ENCODE assay signal across 1 cellular context in the genomic region with DNA sequence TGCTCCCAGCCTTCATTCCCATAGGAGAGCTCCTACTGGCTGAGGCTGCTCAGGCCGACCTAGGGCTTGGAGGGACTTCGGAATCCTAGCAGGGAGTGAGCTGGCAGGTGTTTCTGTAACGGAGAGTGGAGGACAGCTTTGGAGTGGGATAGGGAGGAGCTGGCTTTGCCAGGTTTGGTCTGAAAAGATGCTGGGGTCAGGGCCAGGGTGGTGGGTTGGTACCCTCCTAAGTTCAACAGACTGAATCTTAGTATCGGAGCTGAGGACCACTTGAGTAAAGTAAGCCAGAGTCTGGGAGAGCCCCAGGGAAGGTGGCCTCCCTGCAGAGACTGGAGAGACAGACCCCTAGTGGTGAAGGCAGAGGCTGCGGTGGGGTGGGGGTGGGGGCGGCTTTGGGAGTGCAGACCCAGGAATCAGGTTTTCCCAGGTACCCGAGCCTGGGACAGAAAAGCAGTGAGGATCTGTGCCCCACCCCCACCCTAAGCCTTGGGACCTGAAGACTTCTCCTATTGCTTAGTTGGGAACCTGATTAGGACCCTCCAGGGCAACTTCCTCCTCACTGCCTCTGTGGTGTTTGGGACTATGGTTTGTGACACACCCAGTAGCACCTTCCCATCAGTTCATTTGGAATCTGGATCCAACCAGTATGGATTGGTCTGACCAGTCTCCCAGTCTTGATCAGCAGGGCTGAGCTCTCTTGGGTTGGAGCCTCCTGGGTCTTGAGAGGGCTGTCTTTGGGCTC.
TF ChIP-seq lines count a peak whose summit lies in the region.

No MANE protein-coding gene starts in this region.

TF ChIP-seq in HepG2, 621 proteins besides CTCF, POLR2A, EP300 and RAD21 (continued from another document and continues in another):
- TF ChIP-seq, protein P1, sequence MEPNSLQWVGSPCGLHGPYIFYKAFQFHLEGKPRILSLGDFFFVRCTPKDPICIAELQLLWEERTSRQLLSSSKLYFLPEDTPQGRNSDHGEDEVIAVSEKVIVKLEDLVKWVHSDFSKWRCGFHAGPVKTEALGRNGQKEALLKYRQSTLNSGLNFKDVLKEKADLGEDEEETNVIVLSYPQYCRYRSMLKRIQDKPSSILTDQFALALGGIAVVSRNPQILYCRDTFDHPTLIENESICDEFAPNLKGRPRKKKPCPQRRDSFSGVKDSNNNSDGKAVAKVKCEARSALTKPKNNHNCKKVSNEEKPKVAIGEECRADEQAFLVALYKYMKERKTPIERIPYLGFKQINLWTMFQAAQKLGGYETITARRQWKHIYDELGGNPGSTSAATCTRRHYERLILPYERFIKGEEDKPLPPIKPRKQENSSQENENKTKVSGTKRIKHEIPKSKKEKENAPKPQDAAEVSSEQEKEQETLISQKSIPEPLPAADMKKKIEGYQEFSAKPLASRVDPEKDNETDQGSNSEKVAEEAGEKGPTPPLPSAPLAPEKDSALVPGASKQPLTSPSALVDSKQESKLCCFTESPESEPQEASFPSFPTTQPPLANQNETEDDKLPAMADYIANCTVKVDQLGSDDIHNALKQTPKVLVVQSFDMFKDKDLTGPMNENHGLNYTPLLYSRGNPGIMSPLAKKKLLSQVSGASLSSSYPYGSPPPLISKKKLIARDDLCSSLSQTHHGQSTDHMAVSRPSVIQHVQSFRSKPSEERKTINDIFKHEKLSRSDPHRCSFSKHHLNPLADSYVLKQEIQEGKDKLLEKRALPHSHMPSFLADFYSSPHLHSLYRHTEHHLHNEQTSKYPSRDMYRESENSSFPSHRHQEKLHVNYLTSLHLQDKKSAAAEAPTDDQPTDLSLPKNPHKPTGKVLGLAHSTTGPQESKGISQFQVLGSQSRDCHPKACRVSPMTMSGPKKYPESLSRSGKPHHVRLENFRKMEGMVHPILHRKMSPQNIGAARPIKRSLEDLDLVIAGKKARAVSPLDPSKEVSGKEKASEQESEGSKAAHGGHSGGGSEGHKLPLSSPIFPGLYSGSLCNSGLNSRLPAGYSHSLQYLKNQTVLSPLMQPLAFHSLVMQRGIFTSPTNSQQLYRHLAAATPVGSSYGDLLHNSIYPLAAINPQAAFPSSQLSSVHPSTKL (CRISPR knock-in tag; IDR thresholded peaks at IDR 0.05): no peak
- TF ChIP-seq HHEX (CRISPR knock-in tag; IDR thresholded peaks at IDR 0.05): no peak
- TF ChIP-seq U2AF1 (optimal IDR thresholded peaks at IDR 0.05; ENCODE audit: low read depth, low read length): no peak
- TF ChIP-seq ZFY (CRISPR knock-in tag; IDR thresholded peaks at IDR 0.05): peak; percentile 12; the same call in 1 of the 2 replicates
- 0 out of 2 replicates have a peak, but pooled peaks have one; percentile 40 for TF ChIP-seq NFKBIZ (CRISPR knock-in tag; IDR thresholded peaks at IDR 0.05)
- TF ChIP-seq, protein P2, sequence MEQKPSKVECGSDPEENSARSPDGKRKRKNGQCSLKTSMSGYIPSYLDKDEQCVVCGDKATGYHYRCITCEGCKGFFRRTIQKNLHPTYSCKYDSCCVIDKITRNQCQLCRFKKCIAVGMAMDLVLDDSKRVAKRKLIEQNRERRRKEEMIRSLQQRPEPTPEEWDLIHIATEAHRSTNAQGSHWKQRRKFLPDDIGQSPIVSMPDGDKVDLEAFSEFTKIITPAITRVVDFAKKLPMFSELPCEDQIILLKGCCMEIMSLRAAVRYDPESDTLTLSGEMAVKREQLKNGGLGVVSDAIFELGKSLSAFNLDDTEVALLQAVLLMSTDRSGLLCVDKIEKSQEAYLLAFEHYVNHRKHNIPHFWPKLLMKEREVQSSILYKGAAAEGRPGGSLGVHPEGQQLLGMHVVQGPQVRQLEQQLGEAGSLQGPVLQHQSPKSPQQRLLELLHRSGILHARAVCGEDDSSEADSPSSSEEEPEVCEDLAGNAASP (CRISPR knock-in tag; IDR thresholded peaks at IDR 0.05; ENCODE audit: borderline replicate concordance): no peak
- TF ChIP-seq KDM5B (CRISPR knock-in tag; IDR thresholded peaks at IDR 0.05; ENCODE audit: borderline replicate concordance): peak; percentile 21; the same call in 1 of the 2 replicates
- no peak for TF ChIP-seq SCMH1 (CRISPR knock-in tag; IDR thresholded peaks at IDR 0.05; ENCODE audit: borderline replicate concordance)
- no peak for TF ChIP-seq YY1 (IDR thresholded peaks at IDR 0.05; ENCODE audit: insufficient read depth, insufficient replicate concordance, low read depth, low read length)
- TF ChIP-seq, protein P3, sequence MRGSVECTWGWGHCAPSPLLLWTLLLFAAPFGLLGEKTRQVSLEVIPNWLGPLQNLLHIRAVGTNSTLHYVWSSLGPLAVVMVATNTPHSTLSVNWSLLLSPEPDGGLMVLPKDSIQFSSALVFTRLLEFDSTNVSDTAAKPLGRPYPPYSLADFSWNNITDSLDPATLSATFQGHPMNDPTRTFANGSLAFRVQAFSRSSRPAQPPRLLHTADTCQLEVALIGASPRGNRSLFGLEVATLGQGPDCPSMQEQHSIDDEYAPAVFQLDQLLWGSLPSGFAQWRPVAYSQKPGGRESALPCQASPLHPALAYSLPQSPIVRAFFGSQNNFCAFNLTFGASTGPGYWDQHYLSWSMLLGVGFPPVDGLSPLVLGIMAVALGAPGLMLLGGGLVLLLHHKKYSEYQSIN (CRISPR knock-in tag; IDR thresholded peaks at IDR 0.05; ENCODE audit: borderline replicate concordance): no peak
- no peak for TF ChIP-seq MTA1 (CRISPR knock-in tag; IDR thresholded peaks at IDR 0.05; ENCODE audit: borderline replicate concordance)
- no peak for TF ChIP-seq ZNF264 (CRISPR knock-in tag; IDR thresholded peaks at IDR 0.05)
- TF ChIP-seq NBN (conservative IDR thresholded peaks at IDR 0.05): no peak
- TF ChIP-seq TBX2 (CRISPR knock-in tag; IDR thresholded peaks at IDR 0.05; ENCODE audit: borderline replicate concordance): peak; percentile 34; the same call in 1 of the 2 replicates
- TF ChIP-seq WIZ (CRISPR knock-in tag; IDR thresholded peaks at IDR 0.05): 0 out of 2 replicates have a peak, but pooled peaks have one; percentile 5
- TF ChIP-seq, protein P4, sequence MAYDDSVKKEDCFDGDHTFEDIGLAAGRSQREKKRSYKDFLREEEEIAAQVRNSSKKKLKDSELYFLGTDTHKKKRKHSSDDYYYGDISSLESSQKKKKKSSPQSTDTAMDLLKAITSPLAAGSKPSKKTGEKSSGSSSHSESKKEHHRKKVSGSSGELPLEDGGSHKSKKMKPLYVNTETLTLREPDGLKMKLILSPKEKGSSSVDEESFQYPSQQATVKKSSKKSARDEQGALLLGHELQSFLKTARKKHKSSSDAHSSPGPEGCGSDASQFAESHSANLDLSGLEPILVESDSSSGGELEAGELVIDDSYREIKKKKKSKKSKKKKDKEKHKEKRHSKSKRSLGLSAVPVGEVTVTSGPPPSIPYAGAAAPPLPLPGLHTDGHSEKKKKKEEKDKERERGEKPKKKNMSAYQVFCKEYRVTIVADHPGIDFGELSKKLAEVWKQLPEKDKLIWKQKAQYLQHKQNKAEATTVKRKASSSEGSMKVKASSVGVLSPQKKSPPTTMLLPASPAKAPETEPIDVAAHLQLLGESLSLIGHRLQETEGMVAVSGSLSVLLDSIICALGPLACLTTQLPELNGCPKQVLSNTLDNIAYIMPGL (CRISPR knock-in tag; IDR thresholded peaks at IDR 0.05; ENCODE audit: borderline replicate concordance in 1 of 2, low read depth in 1 of 2): peak in 1 of 2 experiments; percentile 36; a peak in 2 of 4 replicates
- TF ChIP-seq BORCS8-MEF2B (CRISPR knock-in tag; IDR thresholded peaks at IDR 0.05): no peak
- TF ChIP-seq FLYWCH1 (CRISPR knock-in tag; IDR thresholded peaks at IDR 0.05): no peak
- TF ChIP-seq TEF (CRISPR knock-in tag; IDR thresholded peaks at IDR 0.05): no peak
- TF ChIP-seq, protein P5, sequence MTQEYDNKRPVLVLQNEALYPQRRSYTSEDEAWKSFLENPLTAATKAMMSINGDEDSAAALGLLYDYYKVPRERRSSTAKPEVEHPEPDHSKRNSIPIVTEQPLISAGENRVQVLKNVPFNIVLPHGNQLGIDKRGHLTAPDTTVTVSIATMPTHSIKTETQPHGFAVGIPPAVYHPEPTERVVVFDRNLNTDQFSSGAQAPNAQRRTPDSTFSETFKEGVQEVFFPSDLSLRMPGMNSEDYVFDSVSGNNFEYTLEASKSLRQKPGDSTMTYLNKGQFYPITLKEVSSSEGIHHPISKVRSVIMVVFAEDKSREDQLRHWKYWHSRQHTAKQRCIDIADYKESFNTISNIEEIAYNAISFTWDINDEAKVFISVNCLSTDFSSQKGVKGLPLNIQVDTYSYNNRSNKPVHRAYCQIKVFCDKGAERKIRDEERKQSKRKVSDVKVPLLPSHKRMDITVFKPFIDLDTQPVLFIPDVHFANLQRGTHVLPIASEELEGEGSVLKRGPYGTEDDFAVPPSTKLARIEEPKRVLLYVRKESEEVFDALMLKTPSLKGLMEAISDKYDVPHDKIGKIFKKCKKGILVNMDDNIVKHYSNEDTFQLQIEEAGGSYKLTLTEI (CRISPR knock-in tag; conservative IDR thresholded peaks at IDR 0.05): no peak
- no peak for TF ChIP-seq FOXP4 (CRISPR knock-in tag; IDR thresholded peaks at IDR 0.05)
- TF ChIP-seq BRCA1 (CRISPR knock-in tag; IDR thresholded peaks at IDR 0.05): no peak
- TF ChIP-seq, protein P6, sequence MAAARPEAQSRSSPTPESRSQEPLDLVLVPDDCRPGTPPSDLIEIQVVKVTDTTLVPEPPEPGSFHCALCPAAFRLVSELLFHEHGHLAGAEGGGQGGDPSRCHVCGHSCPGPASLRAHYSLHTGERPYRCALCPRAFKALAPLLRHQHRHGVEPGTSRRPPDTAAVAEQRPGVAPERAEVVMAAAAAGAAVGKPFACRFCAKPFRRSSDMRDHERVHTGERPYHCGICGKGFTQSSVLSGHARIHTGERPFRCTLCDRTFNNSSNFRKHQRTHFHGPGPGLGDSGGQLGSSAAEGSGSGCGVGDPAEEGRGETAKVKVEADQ (CRISPR knock-in tag; IDR thresholded peaks at IDR 0.05; ENCODE audit: borderline replicate concordance): 0 out of 2 replicates have a peak, but pooled peaks have one; percentile 52
- TF ChIP-seq ZNF30 (CRISPR knock-in tag; IDR thresholded peaks at IDR 0.05): no peak
- TF ChIP-seq KDM3A (CRISPR knock-in tag; IDR thresholded peaks at IDR 0.05; ENCODE audit: low read depth): no peak
- TF ChIP-seq ZNF747 (CRISPR knock-in tag; IDR thresholded peaks at IDR 0.05; ENCODE audit: borderline replicate concordance): no peak
- no peak for TF ChIP-seq ZNF251 (CRISPR knock-in tag; IDR thresholded peaks at IDR 0.05)
- TF ChIP-seq, protein P7, sequence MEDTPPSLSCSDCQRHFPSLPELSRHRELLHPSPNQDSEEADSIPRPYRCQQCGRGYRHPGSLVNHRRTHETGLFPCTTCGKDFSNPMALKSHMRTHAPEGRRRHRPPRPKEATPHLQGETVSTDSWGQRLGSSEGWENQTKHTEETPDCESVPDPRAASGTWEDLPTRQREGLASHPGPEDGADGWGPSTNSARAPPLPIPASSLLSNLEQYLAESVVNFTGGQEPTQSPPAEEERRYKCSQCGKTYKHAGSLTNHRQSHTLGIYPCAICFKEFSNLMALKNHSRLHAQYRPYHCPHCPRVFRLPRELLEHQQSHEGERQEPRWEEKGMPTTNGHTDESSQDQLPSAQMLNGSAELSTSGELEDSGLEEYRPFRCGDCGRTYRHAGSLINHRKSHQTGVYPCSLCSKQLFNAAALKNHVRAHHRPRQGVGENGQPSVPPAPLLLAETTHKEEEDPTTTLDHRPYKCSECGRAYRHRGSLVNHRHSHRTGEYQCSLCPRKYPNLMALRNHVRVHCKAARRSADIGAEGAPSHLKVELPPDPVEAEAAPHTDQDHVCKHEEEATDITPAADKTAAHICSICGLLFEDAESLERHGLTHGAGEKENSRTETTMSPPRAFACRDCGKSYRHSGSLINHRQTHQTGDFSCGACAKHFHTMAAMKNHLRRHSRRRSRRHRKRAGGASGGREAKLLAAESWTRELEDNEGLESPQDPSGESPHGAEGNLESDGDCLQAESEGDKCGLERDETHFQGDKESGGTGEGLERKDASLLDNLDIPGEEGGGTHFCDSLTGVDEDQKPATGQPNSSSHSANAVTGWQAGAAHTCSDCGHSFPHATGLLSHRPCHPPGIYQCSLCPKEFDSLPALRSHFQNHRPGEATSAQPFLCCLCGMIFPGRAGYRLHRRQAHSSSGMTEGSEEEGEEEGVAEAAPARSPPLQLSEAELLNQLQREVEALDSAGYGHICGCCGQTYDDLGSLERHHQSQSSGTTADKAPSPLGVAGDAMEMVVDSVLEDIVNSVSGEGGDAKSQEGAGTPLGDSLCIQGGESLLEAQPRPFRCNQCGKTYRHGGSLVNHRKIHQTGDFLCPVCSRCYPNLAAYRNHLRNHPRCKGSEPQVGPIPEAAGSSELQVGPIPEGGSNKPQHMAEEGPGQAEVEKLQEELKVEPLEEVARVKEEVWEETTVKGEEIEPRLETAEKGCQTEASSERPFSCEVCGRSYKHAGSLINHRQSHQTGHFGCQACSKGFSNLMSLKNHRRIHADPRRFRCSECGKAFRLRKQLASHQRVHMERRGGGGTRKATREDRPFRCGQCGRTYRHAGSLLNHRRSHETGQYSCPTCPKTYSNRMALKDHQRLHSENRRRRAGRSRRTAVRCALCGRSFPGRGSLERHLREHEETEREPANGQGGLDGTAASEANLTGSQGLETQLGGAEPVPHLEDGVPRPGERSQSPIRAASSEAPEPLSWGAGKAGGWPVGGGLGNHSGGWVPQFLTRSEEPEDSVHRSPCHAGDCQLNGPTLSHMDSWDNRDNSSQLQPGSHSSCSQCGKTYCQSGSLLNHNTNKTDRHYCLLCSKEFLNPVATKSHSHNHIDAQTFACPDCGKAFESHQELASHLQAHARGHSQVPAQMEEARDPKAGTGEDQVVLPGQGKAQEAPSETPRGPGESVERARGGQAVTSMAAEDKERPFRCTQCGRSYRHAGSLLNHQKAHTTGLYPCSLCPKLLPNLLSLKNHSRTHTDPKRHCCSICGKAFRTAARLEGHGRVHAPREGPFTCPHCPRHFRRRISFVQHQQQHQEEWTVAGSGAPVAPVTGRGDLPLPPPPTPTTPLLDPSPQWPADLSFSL (CRISPR knock-in tag; IDR thresholded peaks at IDR 0.05): no peak
- no peak for TF ChIP-seq ZNF225 (CRISPR knock-in tag; IDR thresholded peaks at IDR 0.05)
